In genomic region chr2:15311926-15312325, GRCh38 we compare ENCODE assay signal across 19 cellular contexts.
DNase-seq lines count a peak whose midpoint lies in the region; ATAC-seq, FAIRE-seq and TF ChIP-seq lines count a peak whose summit lies in the region.
"Had no signal": no experiment of that assay in that cellular context is flagged by ENCODE, and none has a peak within 500 bp of the region (broad histone marks: within the 10 kb centered on the region; RNA-seq: fewer than 3 reads in every experiment).

No MANE protein-coding gene starts in this region.

- peak overlapping the region; percentile 30 for H2AFZ ChIP-seq in SU-DHL-6 (ENCODE audit: low read depth, low read length, severe bottlenecking)

- H3K9ac ChIP-seq in SU-DHL-6 (ENCODE audit: low read length): 0 out of 2 replicates have a peak overlapping the region, but pooled peaks have one; percentile 27

- no peaks in the 10 kb centered on the region for H3F3A ChIP-seq in SU-DHL-6 (ENCODE audit: insufficient read depth)

- no peaks in the 10 kb centered on the region for H3K9me2 ChIP-seq in SU-DHL-6 (replicated peaks; ENCODE audit: insufficient read depth, low read length)

- peaks cover 8% of the 10 kb centered on the region for H3K9me3 Mint-ChIP-seq in T-helper 2 cell treated with Interferon-gamma antibody and Interleukin-4, amounts not matched to agents 5 μg/mL and 100 μg/mL, for 36 hours
- peaks cover 0 to 3% (median 0%) of the 10 kb centered on the region in 11 donors for H3K9me3 Mint-ChIP-seq in naive thymus-derived CD4-positive, alpha-beta T cell

- TF ChIP-seq POLR2A in GM12892 (IDR thresholded peaks at IDR 0.05; ENCODE audit: low read depth, low read length): no peak

- peaks cover 61% of the 10 kb centered on the region for H3K4me1 Mint-ChIP-seq in T-helper 2 cell treated with Interferon-gamma antibody and Interleukin-4, amounts not matched to agents 5 μg/mL and 100 μg/mL, for 36 hours (ENCODE audit: low read depth)
- peaks cover 10 to 67% (median 36%) of the 10 kb centered on the region in 7 donors for H3K4me1 Mint-ChIP-seq in naive thymus-derived CD4-positive, alpha-beta T cell
- H3K4me1 Mint-ChIP-seq: neural crest cell had no signal

- no peaks in the 10 kb centered on the region for H3K36me3 ChIP-seq in SU-DHL-6 (ENCODE audit: low read length)
- H3K36me3 ChIP-seq in naive thymus-derived CD4-positive, alpha-beta T cell (ENCODE audit: control insufficient read depth in 2 of 3, insufficient read depth in 3 of 3, low read length in 3 of 3): peaks cover 0 to 24% (median 0%) of the 10 kb centered on the region in 3 experiments
- H3K36me3 ChIP-seq: gastrocnemius medialis had no signal

- POLR2A ChIA-PET in naive thymus-derived CD4-positive, alpha-beta T cell (lab: Charles Lee): no interaction called here

- H3K27ac Mint-ChIP-seq in T-helper 2 cell treated with Interferon-gamma antibody and Interleukin-4, amounts not matched to agents 5 μg/mL and 100 μg/mL, for 36 hours: peak overlapping the region; percentile 97
- peak overlapping the region in 7 of 9 donors; percentile 2 to 87 (median 40) for H3K27ac Mint-ChIP-seq in naive thymus-derived CD4-positive, alpha-beta T cell

- H3K4me2 ChIP-seq in SU-DHL-6 (ENCODE audit: low read depth, low read length, poor library complexity, severe bottlenecking): peak overlapping the region; percentile 56

- TF ChIP-seq CTCF in SU-DHL-6 (IDR thresholded peaks at IDR 0.05; ENCODE audit: insufficient read depth, low read length, poor library complexity, severe bottlenecking): no peak
- TF ChIP-seq CTCF in omental fat pad (IDR thresholded peaks at IDR 0.05): no peak

- no peaks in the 10 kb centered on the region for H3K9me3 ChIP-seq in SU-DHL-6 (ENCODE audit: insufficient read depth, low read length)
- H3K9me3 ChIP-seq in naive thymus-derived CD4-positive, alpha-beta T cell (ENCODE audit: control insufficient read depth in 2 of 3, low read length in 3 of 3): no peaks in the 10 kb centered on the region
- H3K9me3 ChIP-seq: gastrocnemius medialis had no signal

- no peaks in the 10 kb centered on the region for H3K27me3 ChIP-seq in SU-DHL-6 (ENCODE audit: low read length)
- no peaks in the 10 kb centered on the region for H3K27me3 ChIP-seq in naive thymus-derived CD4-positive, alpha-beta T cell (ENCODE audit: control insufficient read depth in 2 of 2, insufficient read depth in 2 of 2, low read length in 2 of 2)
- H3K27me3 ChIP-seq: gastrocnemius medialis had no signal

- intact Hi-C loops in naive thymus-derived CD4-positive, alpha-beta T cell (cut with micrococcal nuclease): no loop called here

- no peaks in the 10 kb centered on the region for H3K79me2 ChIP-seq in SU-DHL-6 (ENCODE audit: insufficient read depth, low read length)

- H3K36me3 Mint-ChIP-seq in T-helper 2 cell treated with Interferon-gamma antibody and Interleukin-4, amounts not matched to agents 5 μg/mL and 100 μg/mL, for 36 hours (ENCODE audit: low read depth): peaks cover 50% of the 10 kb centered on the region
- H3K36me3 Mint-ChIP-seq in naive thymus-derived CD4-positive, alpha-beta T cell: peaks cover 18 to 71% (median 46%) of the 10 kb centered on the region in 5 donors

- FAIRE-seq in GM12892 (lab: Jason Lieb, UNC): peak; percentile 5
- no peak for FAIRE-seq in RCC 7860 (lab: Jason Lieb, UNC)
- FAIRE-seq: bronchial epithelial cell, H1 had no signal

- H3K27me3 Mint-ChIP-seq in T-helper 2 cell treated with Interferon-gamma antibody and Interleukin-4, amounts not matched to agents 5 μg/mL and 100 μg/mL, for 36 hours (ENCODE audit: low read depth): no peaks in the 10 kb centered on the region
- H3K27me3 Mint-ChIP-seq in naive thymus-derived CD4-positive, alpha-beta T cell: no peaks in the 10 kb centered on the region

- no peak for ATAC-seq in naive thymus-derived CD4-positive, alpha-beta T cell
- no peak for ATAC-seq in omental fat pad (ENCODE audit: low FRiP score)
- ATAC-seq: gastrocnemius medialis had no signal

- CTCF ChIA-PET in naive thymus-derived CD4-positive, alpha-beta T cell (lab: Charles Lee): no interaction called here

- H3K4me3 Mint-ChIP-seq in T-helper 2 cell treated with Interferon-gamma antibody and Interleukin-4, amounts not matched to agents 5 μg/mL and 100 μg/mL, for 36 hours: peak overlapping the region; percentile 79
- H3K4me3 Mint-ChIP-seq in naive thymus-derived CD4-positive, alpha-beta T cell: peak overlapping the region in 4 of 10 donors; percentile 1 to 64 (median 8)
- H3K4me3 Mint-ChIP-seq: neural crest cell had no signal

- peak overlapping the region; percentile 71 for H3K27ac ChIP-seq in SU-DHL-6 (ENCODE audit: low read depth, low read length)
- H3K27ac ChIP-seq in naive thymus-derived CD4-positive, alpha-beta T cell (ENCODE audit: low read depth, low read length): no peak overlapping the region
- H3K27ac ChIP-seq: gastrocnemius medialis had no signal

- peaks cover 9 to 16% of the 10 kb centered on the region in 2 donors for H3K4me1 ChIP-seq in naive thymus-derived CD4-positive, alpha-beta T cell (ENCODE audit: control insufficient read depth in 2 of 2, insufficient read depth in 2 of 2, low read length in 2 of 2)
- H3K4me1 ChIP-seq: gastrocnemius medialis had no signal

- DNase-seq in T-helper 2 cell treated with Interferon-gamma antibody and Interleukin-4, amounts not matched to agents 5 μg/mL and 100 μg/mL, for 36 hours (ENCODE audit: low spot score): no peak
- DNase-seq in T-helper 2 cell (no peak), GM12892 (ENCODE audit: insufficient read length) (no peak), RCC 7860 (ENCODE audit: low spot score) (no peak), omental fat pad (ENCODE audit: low spot score) (no peak), DMS53 treated with DMSO at 0.1 percent for 48 hours (lab: John Stamatoyannopoulos, UW; ENCODE audit: unreplicated experiment) (no peak)
- DNase-seq in naive thymus-derived CD4-positive, alpha-beta T cell: no peak
- DNase-seq: 8988T; activated CD4-positive, alpha-beta T cell treated with anti-CD3 and anti-CD28 coated beads for 1 hour; activated T-cell treated with anti-CD3 and anti-CD28 coated beads for 4 hours; gastrocnemius medialis; KG1; NCI-H1092; NCI-H2081 treated with DMSO at 0.1 percent for 48 hours; T1000 had no signal

- H3K4me3 ChIP-seq in SU-DHL-6 (ENCODE audit: insufficient read depth, low read length, poor library complexity, severe bottlenecking): no peak overlapping the region
- H3K4me3 ChIP-seq in naive thymus-derived CD4-positive, alpha-beta T cell (ENCODE audit: low read length): no peak overlapping the region
- H3K4me3 ChIP-seq: gastrocnemius medialis had no signal

- H4K20me1 ChIP-seq in SU-DHL-6 (ENCODE audit: low read depth, low read length): no peaks in the 10 kb centered on the region
